10 cellular contexts compared by ENCODE assay signal in genomic region chr3:189394599-189395121, GRCh38.
DNase-seq lines count a peak whose midpoint lies in the region; ATAC-seq and TF ChIP-seq lines count a peak whose summit lies in the region.
"Had no signal": no experiment of that assay in that cellular context is flagged by ENCODE, and none has a peak within 500 bp of the region (broad histone marks: within the 10 kb centered on the region; RNA-seq: fewer than 3 reads in every experiment).

No MANE protein-coding gene starts in this region.

- no peaks in the 10 kb centered on the region for H3F3A ChIP-seq in DOHH2 (ENCODE audit: control insufficient read depth, insufficient read depth)

- peak; percentile 24 for DNase-seq in NCI-H1436 (lab: John Stamatoyannopoulos, UW)
- DNase-seq in stimulated activated CD4-positive, alpha-beta T cell treated with anti-CD3 and anti-CD28 coated beads, Interleukin-4, amount 100 ng/mL, for 24 hours, result no peak
- DNase-seq in psoas muscle, result no peak
- no peak for DNase-seq in left colon
- DNase-seq in cardiac septum (ENCODE audit: low spot score), result no peak
- DNase-seq: activated naive CD8-positive, alpha-beta T cell treated with anti-CD3 and anti-CD28 coated beads, Interleukin-2, amount 10 ng/mL, durations not matched to agents 7 days and 5 days; DND-41 had no signal

- peaks cover 26% of the 10 kb centered on the region for H3K4me1 ChIP-seq in DOHH2 (ENCODE audit: control insufficient read depth, low read length)
- H3K4me1 ChIP-seq in psoas muscle, result no peaks in the 10 kb centered on the region

- H3K4me3 ChIP-seq in DOHH2 (ENCODE audit: low read length) (peak overlapping the region; percentile 24; the same call in 1 of the 2 replicates), psoas muscle (no peak overlapping the region)

- H4K20me1 ChIP-seq in DOHH2 (ENCODE audit: control insufficient read depth, insufficient read depth, low read depth, low read length), result no peaks in the 10 kb centered on the region

- ATAC-seq in GM19023 (IDR thresholded peaks at IDR 0.05; ENCODE audit: unreplicated experiment), result peak; percentile 84
- peak; percentile 83 for ATAC-seq in HG02852 (IDR thresholded peaks at IDR 0.05; ENCODE audit: unreplicated experiment)
- ATAC-seq in psoas muscle, result no peak
- ATAC-seq in left colon, result no peak

- H3K27ac ChIP-seq in DOHH2 (ENCODE audit: low read depth, low read length) (0 out of 2 replicates have a peak overlapping the region, but pooled peaks have one; percentile 17), psoas muscle (no peak overlapping the region)

- TF ChIP-seq CTCF in DOHH2 (IDR thresholded peaks at IDR 0.05; ENCODE audit: low read depth, low read length, poor library complexity, severe bottlenecking) (no peak), psoas muscle (IDR thresholded peaks at IDR 0.05) (no peak)

- H3K79me2 ChIP-seq in DOHH2 (ENCODE audit: control insufficient read depth, low read length), result no peaks in the 10 kb centered on the region

- peak overlapping the region; percentile 24 for H3K4me2 ChIP-seq in DOHH2 (ENCODE audit: low read length)

- H3K9me3 ChIP-seq in DOHH2 (ENCODE audit: control insufficient read depth, insufficient read depth, low read length) (no peaks in the 10 kb centered on the region), psoas muscle (no peaks in the 10 kb centered on the region)

- intact Hi-C loops in psoas muscle (cut with DNase I), result no loop called here
- intact Hi-C loops in left colon (cut with DNase I, micrococcal nuclease), result no loop called here
- intact Hi-C loops in cardiac septum (cut with DNase I), result no loop called here

- no peaks in the 10 kb centered on the region for H3K36me3 ChIP-seq in DOHH2 (ENCODE audit: control insufficient read depth, low read length)
- H3K36me3 ChIP-seq in psoas muscle (ENCODE audit: insufficient read depth in 1 of 2, low read depth in 1 of 2), result no peaks in the 10 kb centered on the region

- H3K27me3 ChIP-seq in DOHH2 (ENCODE audit: control insufficient read depth, low read length) (no peaks in the 10 kb centered on the region), psoas muscle (ENCODE audit: insufficient read depth in 3 of 3, low read length in 2 of 3) (no peaks in the 10 kb centered on the region)

- H3K9me2 ChIP-seq in DOHH2 (replicated peaks; ENCODE audit: control insufficient read depth, low read length), result no peaks in the 10 kb centered on the region; the same call in 1 of the 2 replicates

- WGBS in psoas muscle, 3 donors, result 59 to 70% (median 66%) methylated on average over 7 of the region's 7 CpGs

Comparison
In these comparisons a context has a peak if more than half of its experiments do, and no peak if none do; other contexts are left out.
1. ATAC-seq: peak in GM19023 (single experiment) and HG02852 (single experiment); none in psoas muscle (0 of 4) and left colon (single experiment).